28 cellular contexts compared by ENCODE assay signal in genomic region chr1:78728359-78728758, GRCh38.
"Had no signal": no experiment of that assay in that cellular context is flagged by ENCODE, and none has a peak within 500 bp of the region (broad histone marks: within the 10 kb centered on the region; RNA-seq: fewer than 3 reads in every experiment).

No MANE protein-coding gene starts in this region.

- H3K9me3 ChIP-seq: left lung, neutrophil, stomach, testis, thyroid gland, transverse colon, upper lobe of left lung, vagina had no signal

- H3K9ac ChIP-seq: neural progenitor cell, parathyroid adenoma had no signal

- DNase-seq: immature natural killer cell; kidney; left colon; naive B cell; natural killer cell; nephron progenitor cell; occipital lobe; right cardiac atrium; stimulated activated CD4-positive, alpha-beta T cell treated with anti-CD3 and anti-CD28 coated beads, Interleukin-12 subunit alpha, Interleukin-12 subunit beta, amount 100 ng/mL, for 4 hours; stimulated activated CD4-positive, alpha-beta T cell treated with anti-CD3 and anti-CD28 coated beads, Interleukin-15, amount 100 ng/mL, for 24 hours; stimulated activated CD4-positive, alpha-beta T cell treated with anti-CD3 and anti-CD28 coated beads, Interleukin-2, amount 100 ng/mL, for 24 hours; stimulated activated CD4-positive, alpha-beta T cell treated with anti-CD3 and anti-CD28 coated beads, Interleukin-4, amount 100 ng/mL, for 1 hour; stimulated activated naive B cell treated with anti-CD40 and anti-IgM and Interleukin-4, amounts not matched to agents 10 μg/mL and 1 μg/mL and 100 μg/mL, for 72 hours; stimulated activated naive CD8-positive, alpha-beta T cell treated with anti-CD3 and anti-CD28 coated beads, Interleukin-15, Interleukin-2, amounts not matched to agents 100 U/mL and 50 U/mL, for 24 hours; stomach; testis; thyroid gland; transverse colon had no signal

- H3K27me3 ChIP-seq: left lung, neural progenitor cell, neutrophil, stomach, testis, thyroid gland, transverse colon, upper lobe of left lung, vagina had no signal

- H3K79me2 ChIP-seq: parathyroid adenoma had no signal

- ATAC-seq: left colon; left lung; natural killer cell; right cardiac atrium; sciatic nerve; stimulated activated naive B cell treated with anti-CD40 and anti-IgM and Interleukin-4, amounts not matched to agents 10 μg/mL and 1 μg/mL and 100 μg/mL, for 72 hours; stimulated activated naive CD8-positive, alpha-beta T cell treated with anti-CD3 and anti-CD28 coated beads, Interleukin-15, Interleukin-2, amounts not matched to agents 100 U/mL and 50 U/mL, for 24 hours had no signal

- H3K4me3 ChIP-seq: left lung, lung, neural progenitor cell, skin epidermis, stomach, testis, thyroid gland, transverse colon, upper lobe of left lung, vagina had no signal

- H3K27ac ChIP-seq: left lung, neural progenitor cell, neutrophil, parathyroid adenoma, skin epidermis, stomach, testis, thyroid gland, transverse colon, upper lobe of left lung, vagina had no signal

- H3K4me2 ChIP-seq: neural progenitor cell had no signal

- H3K4me1 ChIP-seq: left lung, neural progenitor cell, parathyroid adenoma, stomach, testis, thyroid gland, transverse colon, upper lobe of left lung, vagina had no signal

- FAIRE-seq: islet of Langerhans, kidney had no signal

- H3K36me3 ChIP-seq: left lung, neural progenitor cell, neutrophil, stomach, thyroid gland, transverse colon, upper lobe of left lung, vagina had no signal

- H2AFZ ChIP-seq: parathyroid adenoma had no signal
